In genomic region chr2:37084797-37085196, GRCh38 we compare ENCODE assay signal across 8 cellular contexts. TPM values are rescaled to one million over a fixed set of nuclear protein-coding genes. Genes with fewer than 3 reads are reported as not detected.
A peak's percentile ranks its signal among the peaks of the same experiment; 100 is the strongest.
DNase-seq lines count a peak whose midpoint lies in the region; ATAC-seq, FAIRE-seq and TF ChIP-seq lines count a peak whose summit lies in the region.

No MANE protein-coding gene starts in this region.

- peaks cover 19% of the 10 kb centered on the region for H3K36me3 ChIP-seq in RWPE2 (ENCODE audit: low read depth)

- no peaks in the 10 kb centered on the region for H3K9me3 ChIP-seq in RWPE2 (ENCODE audit: severe bottlenecking)

- H3K36me3 Mint-ChIP-seq in activated T-cell treated with anti-CD3 and anti-CD28 coated beads, Interleukin-2, amount 50 U/mL, for 72 hours (ENCODE audit: insufficient read depth in 2 of 2): peaks cover 0 to 8% of the 10 kb centered on the region in 2 donors
- H3K36me3 Mint-ChIP-seq in glutamatergic neuron (ENCODE audit: unreplicated experiment): no peaks in the 10 kb centered on the region

- H3K27me3 Mint-ChIP-seq in activated T-cell treated with anti-CD3 and anti-CD28 coated beads, Interleukin-2, amount 50 U/mL, for 72 hours (ENCODE audit: low read depth): no peaks in the 10 kb centered on the region
- H3K27me3 Mint-ChIP-seq in glutamatergic neuron (ENCODE audit: unreplicated experiment): no peaks in the 10 kb centered on the region

- no peak for ATAC-seq in RWPE2 (ENCODE audit: low read depth)
- ATAC-seq in activated T-cell treated with anti-CD3 and anti-CD28 coated beads, Interleukin-2, amount 50 U/mL, for 72 hours (replicated peaks in 1 of 2): no peak
- no peak for ATAC-seq in HG02610 (IDR thresholded peaks at IDR 0.05; ENCODE audit: unreplicated experiment)

- no peak overlapping the region for H3K27ac Mint-ChIP-seq in activated T-cell treated with anti-CD3 and anti-CD28 coated beads, Interleukin-2, amount 50 U/mL, for 72 hours
- no peak overlapping the region for H3K27ac Mint-ChIP-seq in glutamatergic neuron (ENCODE audit: unreplicated experiment)

- no peak for DNase-seq in RWPE2 (ENCODE audit: low spot score)
- DNase-seq in germinal center (ENCODE audit: low spot score): peak; percentile 8
- DNase-seq in GM19239 (ENCODE audit: insufficient read length, low spot score): no peak
- no peak for DNase-seq in activated T-cell treated with anti-CD3 and anti-CD28 coated beads, Interleukin-2, amount 50 U/mL, for 72 hours
- no peak for DNase-seq in glutamatergic neuron

- H3K27me3 ChIP-seq in RWPE2 (ENCODE audit: insufficient read depth, poor library complexity, severe bottlenecking): no peaks in the 10 kb centered on the region

- H3K4me3 ChIP-seq in GM12875 (ENCODE audit: low read depth, low read length) (peak overlapping the region; percentile 72), RWPE2 (ENCODE audit: severe bottlenecking) (peak overlapping the region; percentile 68), skin epidermis (peak overlapping the region; percentile 65 to 95 (median 79))

- H3K4me1 Mint-ChIP-seq in activated T-cell treated with anti-CD3 and anti-CD28 coated beads, Interleukin-2, amount 50 U/mL, for 72 hours (ENCODE audit: low read depth): peaks cover 32% of the 10 kb centered on the region
- H3K4me1 Mint-ChIP-seq in glutamatergic neuron (ENCODE audit: low read depth, unreplicated experiment): peaks cover 4% of the 10 kb centered on the region

- H3K27ac ChIP-seq in RWPE2 (ENCODE audit: poor library complexity, severe bottlenecking) (peak overlapping the region; percentile 36), skin epidermis (peak overlapping the region in 19 of 21 experiments; percentile 56 to 90 (median 83))

- FAIRE-seq in GM19239 (lab: Jason Lieb, UNC): no peak

- TF ChIP-seq CTCF in GM12875 (IDR thresholded peaks at IDR 0.05; ENCODE audit: borderline replicate concordance, insufficient read depth, low read depth, low read length): no peak
- TF ChIP-seq CTCF in RWPE2 (IDR thresholded peaks at IDR 0.05; ENCODE audit: poor library complexity, severe bottlenecking): no peak
- TF ChIP-seq CTCF in glutamatergic neuron (IDR thresholded peaks at IDR 0.05; ENCODE audit: partially characterized antibody, unreplicated experiment): no peak

- no peak overlapping the region for H3K4me3 Mint-ChIP-seq in activated T-cell treated with anti-CD3 and anti-CD28 coated beads, Interleukin-2, amount 50 U/mL, for 72 hours
- H3K4me3 Mint-ChIP-seq in glutamatergic neuron (ENCODE audit: unreplicated experiment): no peak overlapping the region

- no peaks in the 10 kb centered on the region for H3K9me3 Mint-ChIP-seq in activated T-cell treated with anti-CD3 and anti-CD28 coated beads, Interleukin-2, amount 50 U/mL, for 72 hours
- H3K9me3 Mint-ChIP-seq in glutamatergic neuron (ENCODE audit: unreplicated experiment): peaks cover 2% of the 10 kb centered on the region

- peaks cover 14% of the 10 kb centered on the region for H3K4me1 ChIP-seq in RWPE2 (ENCODE audit: insufficient read depth, poor library complexity, severe bottlenecking)

RNA-seq across cellular contexts. Expression of gene GPATCH11, which starts 0.5 kb away (rescaled TPM):
- total RNA-seq in activated T-cell treated with anti-CD3 and anti-CD28 coated beads, Interleukin-2, amount 50 U/mL, for 72 hours: 10 to 100 TPM; 12.3 to 12.4 TPM
- 13.2 TPM for total RNA-seq in glutamatergic neuron (ENCODE audit: unreplicated experiment)

RNA-seq across cellular contexts. Expression of gene HEATR5B, which starts 0.6 kb away (rescaled TPM):
- total RNA-seq in activated T-cell treated with anti-CD3 and anti-CD28 coated beads, Interleukin-2, amount 50 U/mL, for 72 hours: 10 to 100 TPM; 12.4 to 14.8 TPM
- total RNA-seq in glutamatergic neuron (ENCODE audit: unreplicated experiment): 33.5 TPM
